1 cellular context compared by ENCODE assay signal in genomic region chr6:33607784-33608161, GRCh38.
TF ChIP-seq lines count a peak whose summit lies in the region.

No MANE protein-coding gene starts in this region.

TF ChIP-seq in GM12878, 131 proteins besides CTCF, POLR2A, EP300 and RAD21 (continued from another document):
- TF ChIP-seq IRF5 (IDR thresholded peaks at IDR 0.05; ENCODE audit: borderline replicate concordance) (no peak), NRF1 (conservative IDR thresholded peaks at IDR 0.05; ENCODE audit: low read depth, low read length) (no peak), HCFC1 (IDR thresholded peaks at IDR 0.05; ENCODE audit: low read length) (no peak), BHLHE40 (IDR thresholded peaks at IDR 0.05; ENCODE audit: borderline replicate concordance in 1 of 2, low read depth in 2 of 2, low read length in 1 of 2) (peak in 1 of 2 experiments; percentile 28; a peak in 1 of 4 replicates), MTA2 (IDR thresholded peaks at IDR 0.05; ENCODE audit: low read depth) (no peak), JUND (IDR thresholded peaks at IDR 0.05; ENCODE audit: low read depth, low read length) (no peak), SMC3 (IDR thresholded peaks at IDR 0.05; ENCODE audit: borderline replicate concordance, low read length) (peak; percentile 63; the same call in 1 of the 2 replicates), SMARCA5 (IDR thresholded peaks at IDR 0.05) (peak; percentile 90), NR2F1 (conservative IDR thresholded peaks at IDR 0.05) (no peak), SP1 (IDR thresholded peaks at IDR 0.05; ENCODE audit: low read depth, low read length) (no peak), IKZF1 (conservative IDR thresholded peaks at IDR 0.05) (no peak), CREB1 (IDR thresholded peaks at IDR 0.05; ENCODE audit: low read depth) (no peak)
- TF ChIP-seq, protein P1, sequence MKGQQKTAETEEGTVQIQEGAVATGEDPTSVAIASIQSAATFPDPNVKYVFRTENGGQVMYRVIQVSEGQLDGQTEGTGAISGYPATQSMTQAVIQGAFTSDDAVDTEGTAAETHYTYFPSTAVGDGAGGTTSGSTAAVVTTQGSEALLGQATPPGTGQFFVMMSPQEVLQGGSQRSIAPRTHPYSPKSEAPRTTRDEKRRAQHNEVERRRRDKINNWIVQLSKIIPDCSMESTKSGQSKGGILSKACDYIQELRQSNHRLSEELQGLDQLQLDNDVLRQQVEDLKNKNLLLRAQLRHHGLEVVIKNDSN (IDR thresholded peaks at IDR 0.05; ENCODE audit: borderline replicate concordance, extremely low read length, insufficient read depth, low read depth, low read length) = peak; percentile 38
- TF ChIP-seq, protein P2, sequence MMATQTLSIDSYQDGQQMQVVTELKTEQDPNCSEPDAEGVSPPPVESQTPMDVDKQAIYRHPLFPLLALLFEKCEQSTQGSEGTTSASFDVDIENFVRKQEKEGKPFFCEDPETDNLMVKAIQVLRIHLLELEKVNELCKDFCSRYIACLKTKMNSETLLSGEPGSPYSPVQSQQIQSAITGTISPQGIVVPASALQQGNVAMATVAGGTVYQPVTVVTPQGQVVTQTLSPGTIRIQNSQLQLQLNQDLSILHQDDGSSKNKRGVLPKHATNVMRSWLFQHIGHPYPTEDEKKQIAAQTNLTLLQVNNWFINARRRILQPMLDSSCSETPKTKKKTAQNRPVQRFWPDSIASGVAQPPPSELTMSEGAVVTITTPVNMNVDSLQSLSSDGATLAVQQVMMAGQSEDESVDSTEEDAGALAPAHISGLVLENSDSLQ (IDR thresholded peaks at IDR 0.05) = 0 out of 2 replicates have a peak, but pooled peaks have one; percentile 13
